8 cellular contexts compared by ENCODE assay signal in genomic region chr4:48490012-48490679, GRCh38. TPM values are rescaled to one million over a fixed set of nuclear protein-coding genes. Genes with fewer than 3 reads are reported as not detected.
DNase-seq lines count a peak whose midpoint lies in the region; ATAC-seq lines count a peak whose summit lies in the region.

A gene with protein sequence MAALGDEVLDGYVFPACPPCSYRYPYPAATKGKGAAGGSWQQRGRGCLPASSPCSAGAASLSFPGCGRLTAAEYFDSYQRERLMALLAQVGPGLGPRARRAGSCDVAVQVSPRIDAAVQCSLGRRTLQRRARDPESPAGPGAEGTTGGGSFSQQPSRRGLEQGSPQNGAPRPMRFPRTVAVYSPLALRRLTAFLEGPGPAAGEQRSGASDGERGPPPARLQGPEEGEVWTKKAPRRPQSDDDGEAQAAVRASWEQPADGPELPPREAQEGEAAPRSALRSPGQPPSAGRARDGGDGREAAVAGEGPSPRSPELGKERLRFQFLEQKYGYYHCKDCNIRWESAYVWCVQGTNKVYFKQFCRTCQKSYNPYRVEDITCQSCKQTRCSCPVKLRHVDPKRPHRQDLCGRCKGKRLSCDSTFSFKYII (plus strand): TSS chr4:48490252. CDS start chr4:48490292, 40 bp downstream.

- H3K27me3 Mint-ChIP-seq in activated T-cell treated with anti-CD3 and anti-CD28 coated beads, Interleukin-2, amount 50 U/mL, for 72 hours (ENCODE audit: low read depth) = peaks cover 55% of the 10 kb centered on the region
- H3K27me3 Mint-ChIP-seq in stimulated activated memory B cell treated with anti-CD40 and anti-IgM and Interleukin-4, amounts not matched to agents 10 μg/mL and 1 μg/mL and 100 μg/mL, for 72 hours = peaks cover 43% of the 10 kb centered on the region

- peak within 1 kb of the TSS; percentile 34 for H3K4me3 ChIP-seq in iPS-11a (ENCODE audit: low read depth, low read length)

- peak; percentile 49 for DNase-seq in DMS 273 (lab: John Stamatoyannopoulos, UW; ENCODE audit: unreplicated experiment)
- DNase-seq in DMS 273 treated with DMSO at 0.1 percent for 48 hours (lab: John Stamatoyannopoulos, UW) = no peak
- no peak for DNase-seq in activated T-cell treated with anti-CD3 and anti-CD28 coated beads, Interleukin-2, amount 50 U/mL, for 72 hours
- DNase-seq in NCI-H1048 (lab: John Stamatoyannopoulos, UW) = no peak
- no peak for DNase-seq in mesenteric fat pad (ENCODE audit: low spot score)

- no peaks in the 10 kb centered on the region for H3K4me1 Mint-ChIP-seq in activated T-cell treated with anti-CD3 and anti-CD28 coated beads, Interleukin-2, amount 50 U/mL, for 72 hours (ENCODE audit: low read depth)
- H3K4me1 Mint-ChIP-seq in stimulated activated memory B cell treated with anti-CD40 and anti-IgM and Interleukin-4, amounts not matched to agents 10 μg/mL and 1 μg/mL and 100 μg/mL, for 72 hours = no peaks in the 10 kb centered on the region

- peak; percentile 53 to 54 for ATAC-seq in activated T-cell treated with anti-CD3 and anti-CD28 coated beads, Interleukin-2, amount 50 U/mL, for 72 hours (replicated peaks in 1 of 2)
- peak; percentile 17 for ATAC-seq in stimulated activated memory B cell treated with anti-CD40 and anti-IgM and Interleukin-4, amounts not matched to agents 10 μg/mL and 1 μg/mL and 100 μg/mL, for 72 hours
- no peak for ATAC-seq in GM21515 (IDR thresholded peaks at IDR 0.05; ENCODE audit: unreplicated experiment)

- H3K27ac Mint-ChIP-seq in activated T-cell treated with anti-CD3 and anti-CD28 coated beads, Interleukin-2, amount 50 U/mL, for 72 hours = no peak within 1 kb of the TSS
- H3K27ac Mint-ChIP-seq in stimulated activated memory B cell treated with anti-CD40 and anti-IgM and Interleukin-4, amounts not matched to agents 10 μg/mL and 1 μg/mL and 100 μg/mL, for 72 hours = no peak within 1 kb of the TSS

- H3K9me3 Mint-ChIP-seq in activated T-cell treated with anti-CD3 and anti-CD28 coated beads, Interleukin-2, amount 50 U/mL, for 72 hours = no peaks in the 10 kb centered on the region
- no peaks in the 10 kb centered on the region for H3K9me3 Mint-ChIP-seq in stimulated activated memory B cell treated with anti-CD40 and anti-IgM and Interleukin-4, amounts not matched to agents 10 μg/mL and 1 μg/mL and 100 μg/mL, for 72 hours

- no peaks in the 10 kb centered on the region for H3K36me3 Mint-ChIP-seq in activated T-cell treated with anti-CD3 and anti-CD28 coated beads, Interleukin-2, amount 50 U/mL, for 72 hours (ENCODE audit: insufficient read depth in 2 of 2)
- H3K36me3 Mint-ChIP-seq in stimulated activated memory B cell treated with anti-CD40 and anti-IgM and Interleukin-4, amounts not matched to agents 10 μg/mL and 1 μg/mL and 100 μg/mL, for 72 hours = no peaks in the 10 kb centered on the region

- peak within 1 kb of the TSS; percentile 63 to 66 for H3K4me3 Mint-ChIP-seq in activated T-cell treated with anti-CD3 and anti-CD28 coated beads, Interleukin-2, amount 50 U/mL, for 72 hours
- H3K4me3 Mint-ChIP-seq in stimulated activated memory B cell treated with anti-CD40 and anti-IgM and Interleukin-4, amounts not matched to agents 10 μg/mL and 1 μg/mL and 100 μg/mL, for 72 hours = peak within 1 kb of the TSS; percentile 69

RNA-seq across cellular contexts. Expression of the gene that starts here (rescaled TPM):
- total RNA-seq in activated T-cell treated with anti-CD3 and anti-CD28 coated beads, Interleukin-2, amount 50 U/mL, for 72 hours = not detected
- not detected for total RNA-seq in mesenteric fat pad

Comparison
In these comparisons a context has a peak if more than half of its experiments do, and no peak if none do; other contexts are left out.
1. Peak in ATAC-seq in activated T-cell treated with anti-CD3 and anti-CD28 coated beads, Interleukin-2, amount 50 U/mL, for 72 hours; RNA of the gene not detected or under 1 TPM.